Comparison of ENCODE assay signal across 11 cellular contexts in the genomic region with DNA sequence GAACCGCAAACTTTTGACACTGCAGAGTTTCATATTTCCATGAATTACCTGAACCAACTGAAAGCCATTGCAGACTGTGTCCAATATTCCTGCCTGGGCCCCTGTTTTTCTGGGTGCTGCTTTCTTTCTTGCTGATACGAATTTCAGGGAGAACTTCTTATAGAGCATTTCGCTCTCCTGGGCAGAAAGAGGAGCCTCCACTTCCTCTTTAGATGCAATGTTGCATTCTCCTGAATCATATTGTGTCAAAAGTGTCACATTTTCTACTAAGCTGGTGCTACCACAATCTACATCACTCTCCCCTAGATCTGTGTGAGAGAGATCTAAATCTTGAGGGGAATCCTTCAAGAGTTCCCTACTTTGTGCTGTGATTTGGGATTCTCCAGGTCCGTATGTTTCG.
DNase-seq lines count a peak whose midpoint lies in the region; ATAC-seq and TF ChIP-seq lines count a peak whose summit lies in the region.
"Had no signal": no experiment of that assay in that cellular context is flagged by ENCODE, and none has a peak within 500 bp of the region (broad histone marks: within the 10 kb centered on the region; RNA-seq: fewer than 3 reads in every experiment).

No MANE protein-coding gene starts in this region.

- H3K4me1 Mint-ChIP-seq in activated CD4-positive, alpha-beta memory T cell treated with anti-CD3 and anti-CD28 coated beads for 36 hours (ENCODE audit: low read depth), result no peaks in the 10 kb centered on the region
- H3K4me1 Mint-ChIP-seq: activated CD8-positive, alpha-beta memory T cell treated with anti-CD3 and anti-CD28 coated beads, Interleukin-2, amount 10 ng/mL, durations not matched to agents 7 days and 5 days had no signal

- DNase-seq in left ventricle myocardium inferior (no peak), Right ventricle myocardium superior (no peak), astrocyte of the spinal cord (ENCODE audit: low read depth, low spot score) (no peak), medulla oblongata (ENCODE audit: extremely low spot score) (peak; percentile 38), vagina (ENCODE audit: extremely low spot score in 2 of 2) (no peak)
- no peak for DNase-seq in activated CD4-positive, alpha-beta memory T cell treated with anti-CD3 and anti-CD28 coated beads for 36 hours
- DNase-seq: activated CD8-positive, alpha-beta memory T cell treated with anti-CD3 and anti-CD28 coated beads, Interleukin-2, amount 10 ng/mL, durations not matched to agents 7 days and 5 days; mesendoderm had no signal

- H3K36me3 ChIP-seq in left ventricle myocardium inferior (peaks cover 16% of the 10 kb centered on the region), vagina (peaks cover 0 to 14% of the 10 kb centered on the region in 2 donors)

- peak overlapping the region; percentile 72 for H3K4me3 ChIP-seq in left ventricle myocardium inferior
- H3K4me3 ChIP-seq in astrocyte of the spinal cord (ENCODE audit: low read depth, low read length), result peak overlapping the region; percentile 58
- H3K4me3 ChIP-seq in vagina, result peak overlapping the region; percentile 62 to 66
- H3K4me3 ChIP-seq: BLaER1 had no signal

- in situ Hi-C loops in astrocyte of the spinal cord (cut with HindIII; ENCODE audit: low sequenced_read_pairs), result no loop called here

- no peaks in the 10 kb centered on the region for H3K36me3 Mint-ChIP-seq in activated CD4-positive, alpha-beta memory T cell treated with anti-CD3 and anti-CD28 coated beads for 36 hours
- H3K36me3 Mint-ChIP-seq: activated CD8-positive, alpha-beta memory T cell treated with anti-CD3 and anti-CD28 coated beads, Interleukin-2, amount 10 ng/mL, durations not matched to agents 7 days and 5 days had no signal

- no peak for TF ChIP-seq POLR2A in vagina (IDR thresholded peaks at IDR 0.05)

- no peaks in the 10 kb centered on the region for H3K27me3 Mint-ChIP-seq in activated CD4-positive, alpha-beta memory T cell treated with anti-CD3 and anti-CD28 coated beads for 36 hours

- H3K4me1 ChIP-seq in left ventricle myocardium inferior (peaks cover 82% of the 10 kb centered on the region), vagina (peaks cover 41% of the 10 kb centered on the region)

- H3K27me3 ChIP-seq in left ventricle myocardium inferior (ENCODE audit: low read depth) (no peaks in the 10 kb centered on the region), vagina (no peaks in the 10 kb centered on the region)

- ATAC-seq in Right ventricle myocardium superior (ENCODE audit: poor library complexity) (no peak), GM18511 (IDR thresholded peaks at IDR 0.05; ENCODE audit: unreplicated experiment) (no peak), GM21786 (IDR thresholded peaks at IDR 0.05; ENCODE audit: unreplicated experiment) (no peak)
- ATAC-seq: activated CD8-positive, alpha-beta memory T cell treated with anti-CD3 and anti-CD28 coated beads, Interleukin-2, amount 10 ng/mL, durations not matched to agents 7 days and 5 days had no signal

- H3K9me3 ChIP-seq in left ventricle myocardium inferior (replicated peaks) (no peaks in the 10 kb centered on the region), vagina (no peaks in the 10 kb centered on the region)
- H3K9me3 ChIP-seq: BLaER1 had no signal

- no peaks in the 10 kb centered on the region for H3K9me3 Mint-ChIP-seq in activated CD4-positive, alpha-beta memory T cell treated with anti-CD3 and anti-CD28 coated beads for 36 hours

- intact Hi-C loops in left ventricle myocardium inferior (cut with micrococcal nuclease), result loop anchor here (10.0 kb wide), 1 partner anchor 45 kb away; no protein-coding TSS in a partner anchor
- intact Hi-C loops in Right ventricle myocardium superior (cut with DNase I), result loop anchor here (10.0 kb wide), 1 partner anchor 45 kb away; no protein-coding TSS in a partner anchor
- intact Hi-C loops in vagina (cut with DNase I), result no loop called here
- intact Hi-C loops in activated CD4-positive, alpha-beta memory T cell treated with anti-CD3 and anti-CD28 coated beads for 36 hours (cut with micrococcal nuclease), result loop anchor here (5.0 kb wide), 1 partner anchor 83 kb away; no protein-coding TSS in a partner anchor

- CTCF ChIA-PET in activated CD4-positive, alpha-beta memory T cell treated with anti-CD3 and anti-CD28 coated beads for 36 hours (lab: Charles Lee), result interaction anchor here (1.5 kb wide), 1 partner anchor 30 kb away, joined by 4 read pairs; no protein-coding TSS in a partner anchor

- TF ChIP-seq CTCF in left ventricle myocardium inferior (IDR thresholded peaks at IDR 0.05; ENCODE audit: borderline replicate concordance), result no peak
- TF ChIP-seq CTCF in astrocyte of the spinal cord (IDR thresholded peaks at IDR 0.05; ENCODE audit: low read depth, low read length), result no peak
- TF ChIP-seq CTCF in vagina (IDR thresholded peaks at IDR 0.05), result no peak

- H3K4me3 Mint-ChIP-seq in activated CD4-positive, alpha-beta memory T cell treated with anti-CD3 and anti-CD28 coated beads for 36 hours, result no peak overlapping the region
- H3K4me3 Mint-ChIP-seq: activated CD8-positive, alpha-beta memory T cell treated with anti-CD3 and anti-CD28 coated beads, Interleukin-2, amount 10 ng/mL, durations not matched to agents 7 days and 5 days had no signal

- H3K27ac ChIP-seq in left ventricle myocardium inferior (replicated peaks) (peak overlapping the region; percentile 97), vagina (peak overlapping the region; percentile 94)
- H3K27ac ChIP-seq: BLaER1 had no signal

- no peak overlapping the region for H3K27ac Mint-ChIP-seq in activated CD4-positive, alpha-beta memory T cell treated with anti-CD3 and anti-CD28 coated beads for 36 hours
- H3K27ac Mint-ChIP-seq: activated CD8-positive, alpha-beta memory T cell treated with anti-CD3 and anti-CD28 coated beads, Interleukin-2, amount 10 ng/mL, durations not matched to agents 7 days and 5 days had no signal

- POLR2A ChIA-PET in activated CD4-positive, alpha-beta memory T cell treated with anti-CD3 and anti-CD28 coated beads for 36 hours (lab: Charles Lee), result no interaction called here
